ENCODE assay signal across 15 cellular contexts in the genomic region with DNA sequence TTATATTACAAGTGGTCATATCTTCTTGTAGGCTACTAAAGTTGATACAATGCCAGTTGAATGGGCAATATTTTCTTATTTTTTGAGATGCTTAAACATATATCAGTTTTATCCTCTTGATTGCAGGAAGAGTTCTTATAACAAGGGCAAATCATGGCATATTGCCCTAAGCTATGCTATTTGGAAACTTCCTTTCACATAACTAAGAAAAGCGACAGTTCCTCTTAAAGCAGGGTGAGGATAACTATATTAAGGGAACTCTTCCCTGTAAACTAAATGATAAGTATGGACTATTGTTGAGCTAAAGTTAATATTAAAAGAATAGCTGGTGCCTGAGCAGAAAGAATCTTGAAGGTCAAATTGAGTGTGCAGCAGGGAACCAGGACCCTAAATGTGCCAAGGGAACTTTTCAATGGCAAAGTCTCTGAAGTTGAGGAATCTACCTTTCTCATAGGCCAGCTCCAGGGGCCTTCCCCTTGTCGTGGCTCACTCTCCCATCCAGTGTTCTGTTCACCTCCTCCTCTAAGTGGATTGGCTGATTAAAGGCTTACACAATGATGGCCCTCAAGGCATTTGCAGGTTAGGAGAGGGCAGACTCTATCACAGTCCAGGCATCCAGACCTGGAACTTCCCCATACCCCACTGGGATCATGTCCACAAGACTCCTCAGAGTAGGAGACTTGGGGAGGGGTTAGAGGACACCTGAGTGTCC. TPM values are rescaled to one million over a fixed set of nuclear protein-coding genes. Genes with fewer than 3 reads are reported as not detected.
DNase-seq lines count a peak whose midpoint lies in the region; ATAC-seq, FAIRE-seq and TF ChIP-seq lines count a peak whose summit lies in the region.
"Had no signal": no experiment of that assay in that cellular context is flagged by ENCODE, and none has a peak within 500 bp of the region (broad histone marks: within the 10 kb centered on the region; RNA-seq: fewer than 3 reads in every experiment).

No MANE protein-coding gene starts in this region.

- ATAC-seq in activated CD8-positive, alpha-beta memory T cell treated with anti-CD3 and anti-CD28 coated beads, Interleukin-2, amount 10 ng/mL, durations not matched to agents 7 days and 5 days: no peak

- H3K9me3 ChIP-seq in small intestine (ENCODE audit: control insufficient read depth, low read depth) (no peaks in the 10 kb centered on the region), tibial artery (no peaks in the 10 kb centered on the region)
- H3K9me3 ChIP-seq: thyroid gland had no signal

- no peak for TF ChIP-seq CTCF in tibial artery (IDR thresholded peaks at IDR 0.05)

- no peak for DNase-seq in activated CD8-positive, alpha-beta memory T cell treated with anti-CD3 and anti-CD28 coated beads, Interleukin-2, amount 10 ng/mL, durations not matched to agents 7 days and 5 days
- DNase-seq in activated CD8-positive, alpha-beta memory T cell treated with anti-CD3 and anti-CD28 coated beads for 24 hours: no peak
- DNase-seq in NCI-H226 (peak; percentile 15), small intestine (no peak), tibial artery (no peak), NCI-H510A treated with DMSO at 0.1 percent for 48 hours (lab: John Stamatoyannopoulos, UW) (no peak)
- no peak for DNase-seq in stimulated activated CD4-positive, alpha-beta T cell treated with anti-CD3 and anti-CD28 coated beads, Interleukin-4, amount 100 ng/mL, for 24 hours
- DNase-seq: activated CD8-positive, alpha-beta memory T cell treated with anti-CD3 and anti-CD28 coated beads, Interleukin-2, amount 50 U/mL, for 48 hours; NCI-H1105 treated with DMSO at 0.1 percent for 48 hours; occipital lobe; T-helper 9 cell; thyroid gland had no signal

- 45 to 79% (median 66%) methylated on average over 2 of the region's 2 CpGs for WGBS in small intestine, 3 donors

- H3K27me3 ChIP-seq in small intestine (ENCODE audit: control insufficient read depth in 2 of 2, insufficient read depth in 2 of 2, low read length in 2 of 2) (no peaks in the 10 kb centered on the region), tibial artery (peaks cover 0 to 3% of the 10 kb centered on the region in 2 donors)
- H3K27me3 ChIP-seq: thyroid gland had no signal

- intact Hi-C loops in tibial artery (cut with DNase I; ENCODE audit: low total_unique reads): loop anchor here (10.0 kb wide), 1 partner anchor 52 kb away; no protein-coding TSS in a partner anchor

- H3K4me1 Mint-ChIP-seq in activated CD8-positive, alpha-beta memory T cell treated with anti-CD3 and anti-CD28 coated beads, Interleukin-2, amount 10 ng/mL, durations not matched to agents 7 days and 5 days: peaks cover 90% of the 10 kb centered on the region
- H3K4me1 Mint-ChIP-seq in activated naive CD8-positive, alpha-beta T cell (ENCODE audit: low read depth): peaks cover 96% of the 10 kb centered on the region

- H3K4me1 ChIP-seq in small intestine (ENCODE audit: control insufficient read depth in 2 of 2, insufficient read depth in 1 of 2, low read depth in 1 of 2, low read length in 1 of 2): no peaks in the 10 kb centered on the region
- H3K4me1 ChIP-seq in tibial artery: no peaks in the 10 kb centered on the region

- FAIRE-seq in small intestine (lab: Jason Lieb, UNC): no peak

- peak overlapping the region; percentile 74 for H3K4me3 Mint-ChIP-seq in activated CD8-positive, alpha-beta memory T cell treated with anti-CD3 and anti-CD28 coated beads, Interleukin-2, amount 10 ng/mL, durations not matched to agents 7 days and 5 days
- peak overlapping the region; percentile 91 for H3K4me3 Mint-ChIP-seq in activated naive CD8-positive, alpha-beta T cell
- H3K4me3 Mint-ChIP-seq: memory B cell had no signal

- CTCF ChIA-PET in activated CD8-positive, alpha-beta memory T cell treated with anti-CD3 and anti-CD28 coated beads, Interleukin-2, amount 10 ng/mL, durations not matched to agents 7 days and 5 days (lab: Charles Lee): interaction anchor here (1.4 to 8.8 kb wide), 6 partner anchors 9 to 28 kb away, joined by 4 to 91 read pairs (median 36); partner anchors contain the start of gene FYB1

- no peaks in the 10 kb centered on the region for H3K36me3 ChIP-seq in small intestine (ENCODE audit: control insufficient read depth in 2 of 2, insufficient read depth in 2 of 2, low read length in 2 of 2)
- H3K36me3 ChIP-seq in tibial artery: no peaks in the 10 kb centered on the region
- H3K36me3 ChIP-seq: thyroid gland had no signal

- peak overlapping the region; percentile 26 to 59 for H3K27ac ChIP-seq in small intestine (ENCODE audit: low read depth in 1 of 2, low read length in 1 of 2)
- H3K27ac ChIP-seq in tibial artery: no peak overlapping the region
- H3K27ac ChIP-seq: thyroid gland had no signal

- peaks cover 43% of the 10 kb centered on the region for H3K36me3 Mint-ChIP-seq in activated CD8-positive, alpha-beta memory T cell treated with anti-CD3 and anti-CD28 coated beads, Interleukin-2, amount 10 ng/mL, durations not matched to agents 7 days and 5 days
- H3K36me3 Mint-ChIP-seq in activated naive CD8-positive, alpha-beta T cell: peaks cover 2% of the 10 kb centered on the region
- H3K36me3 Mint-ChIP-seq: memory B cell had no signal

- H3K4me3 ChIP-seq in small intestine (ENCODE audit: low read depth in 1 of 2, low read length in 2 of 2) (no peak overlapping the region), tibial artery (no peak overlapping the region)
- H3K4me3 ChIP-seq: smooth muscle cell, thyroid gland had no signal

- H3K9me3 Mint-ChIP-seq in activated CD8-positive, alpha-beta memory T cell treated with anti-CD3 and anti-CD28 coated beads, Interleukin-2, amount 10 ng/mL, durations not matched to agents 7 days and 5 days (ENCODE audit: low read depth): no peaks in the 10 kb centered on the region
- no peaks in the 10 kb centered on the region for H3K9me3 Mint-ChIP-seq in activated naive CD8-positive, alpha-beta T cell (ENCODE audit: low read depth)
- H3K9me3 Mint-ChIP-seq: memory B cell had no signal

- H3K27ac Mint-ChIP-seq in activated CD8-positive, alpha-beta memory T cell treated with anti-CD3 and anti-CD28 coated beads, Interleukin-2, amount 10 ng/mL, durations not matched to agents 7 days and 5 days: peak overlapping the region; percentile 79
- peak overlapping the region; percentile 99 for H3K27ac Mint-ChIP-seq in activated naive CD8-positive, alpha-beta T cell
- H3K27ac Mint-ChIP-seq: memory B cell had no signal

- no peaks in the 10 kb centered on the region for H3K27me3 Mint-ChIP-seq in activated CD8-positive, alpha-beta memory T cell treated with anti-CD3 and anti-CD28 coated beads, Interleukin-2, amount 10 ng/mL, durations not matched to agents 7 days and 5 days
- no peaks in the 10 kb centered on the region for H3K27me3 Mint-ChIP-seq in activated naive CD8-positive, alpha-beta T cell

RNA-seq across cellular contexts. Expression of gene FYB1, which starts 26.8 kb away (rescaled TPM):
- total RNA-seq in activated CD8-positive, alpha-beta memory T cell treated with anti-CD3 and anti-CD28 coated beads, Interleukin-2, amount 10 ng/mL, durations not matched to agents 7 days and 5 days: 100 to 1,000 TPM; 198 to 270 TPM
- polyA plus RNA-seq in small intestine: 10 to 100 TPM in 1 of 3 donors, 1 to 10 TPM in 2; 3.5 to 12.4 (median 3.6) TPM

Comparison
In these comparisons a context has a peak if more than half of its experiments do, and no peak if none do; other contexts are left out.
1. H3K27ac ChIP-seq: peak in small intestine (2 of 2); none in tibial artery (0 of 2).